ENCODE assay signal across 1 cellular context in genomic region chr19:3548594-3548993, GRCh38.
A peak's percentile ranks its signal among the peaks of the same experiment; 100 is the strongest.
TF ChIP-seq lines count a peak whose summit lies in the region.

No MANE protein-coding gene starts in this region.

TF ChIP-seq in K562, 482 proteins besides CTCF, POLR2A, EP300 and RAD21:
- TF ChIP-seq ZNF586 (CRISPR knock-in tag; conservative IDR thresholded peaks at IDR 0.05): no peak
- peak; percentile 19; the same call in 1 of the 2 replicates for TF ChIP-seq ZBTB33 (CRISPR knock-in tag; IDR thresholded peaks at IDR 0.05)
